ENCODE assay signal across 10 cellular contexts in genomic region chr10:102777696-102778530, GRCh38. TPM values are rescaled to one million over a fixed set of nuclear protein-coding genes. Genes with fewer than 3 reads are reported as not detected.
DNase-seq lines count a peak whose midpoint lies in the region; ATAC-seq, FAIRE-seq and TF ChIP-seq lines count a peak whose summit lies in the region.
"Had no signal": no experiment of that assay in that cellular context is flagged by ENCODE, and none has a peak within 500 bp of the region (broad histone marks: within the 10 kb centered on the region; RNA-seq: fewer than 3 reads in every experiment).

No MANE protein-coding gene starts in this region.

- H3K9me3 ChIP-seq in liver (ENCODE audit: control insufficient read depth in 4 of 4, low read length in 3 of 4) (no peaks in the 10 kb centered on the region), HepG2 (ENCODE audit: low read length) (no peaks in the 10 kb centered on the region), esophagus squamous epithelium (no peaks in the 10 kb centered on the region), parathyroid adenoma (ENCODE audit: control insufficient read depth, low read length) (no peaks in the 10 kb centered on the region)

- H3K79me2 ChIP-seq in HepG2 (ENCODE audit: insufficient read depth, low read length) (no peaks in the 10 kb centered on the region), parathyroid adenoma (peaks cover 31% of the 10 kb centered on the region)

- POLR2A ChIA-PET in HepG2 (lab: Yijun Ruan, JAX) = interaction anchor here (1.0 to 2.7 kb wide), 7 partner anchors 9 to 64 kb away, joined by 3 to 10 read pairs (median 5); partner anchors contain the start of genes ARL3, SFXN2 and WBP1L

- TF ChIP-seq CTCF in liver (IDR thresholded peaks at IDR 0.05; ENCODE audit: low read depth, low read length, missing input control) = no peak
- TF ChIP-seq CTCF in HepG2 (CRISPR knock-in tag; IDR thresholded peaks at IDR 0.05) = no peak
- no peak for TF ChIP-seq CTCF in esophagus squamous epithelium (IDR thresholded peaks at IDR 0.05)
- no peak for TF ChIP-seq CTCF in parathyroid adenoma (IDR thresholded peaks at IDR 0.05)

- no peaks in the 10 kb centered on the region for H4K20me1 ChIP-seq in HepG2 (ENCODE audit: insufficient read depth, low read length)

- no peak for DNase-seq in HepG2 (ENCODE audit: low spot score)
- DNase-seq in esophagus squamous epithelium (lab: John Stamatoyannopoulos, UW) = no peak
- no peak for DNase-seq in substantia nigra (lab: John Stamatoyannopoulos, UW)
- DNase-seq in NAMALWA (ENCODE audit: low spot score) = no peak
- no peak for DNase-seq in NK-92 (lab: John Stamatoyannopoulos, UW; ENCODE audit: unreplicated experiment)

- no peaks in the 10 kb centered on the region for H3K36me3 ChIP-seq in liver (ENCODE audit: control insufficient read depth in 4 of 4, insufficient read depth in 3 of 4, low read depth in 1 of 4, low read length in 3 of 4)
- H3K36me3 ChIP-seq in HepG2 (replicated peaks in 1 of 2; ENCODE audit: control insufficient read depth in 1 of 2, insufficient read depth in 2 of 2, low read length in 2 of 2) = 0 out of 5 replicates have a peak, but pooled peaks cover 0 to 1% of the 10 kb centered on the region in 2 experiments
- peaks cover 0 to 6% (median 0%) of the 10 kb centered on the region in 3 donors for H3K36me3 ChIP-seq in esophagus squamous epithelium
- no peaks in the 10 kb centered on the region for H3K36me3 ChIP-seq in parathyroid adenoma (ENCODE audit: control insufficient read depth, insufficient read depth, low read length)

- no peak for TF ChIP-seq RAD21 in liver (IDR thresholded peaks at IDR 0.05)
- TF ChIP-seq RAD21 in HepG2 (CRISPR knock-in tag; IDR thresholded peaks at IDR 0.05) = no peak

- H2AFZ ChIP-seq in HepG2 (ENCODE audit: low read length) (no peak overlapping the region), parathyroid adenoma (no peak overlapping the region)

- H3K4me2 ChIP-seq in HepG2 (ENCODE audit: low read depth, low read length) (no peak overlapping the region; the same call in 1 of the 2 replicates), parathyroid adenoma (ENCODE audit: low read length) (peak overlapping the region; percentile 70)

- H3K9ac ChIP-seq in liver (ENCODE audit: low read depth in 1 of 2, low read length in 2 of 2) = no peak overlapping the region
- no peak overlapping the region for H3K9ac ChIP-seq in HepG2 (ENCODE audit: insufficient read depth, low read depth, low read length)
- H3K9ac ChIP-seq in parathyroid adenoma = no peak overlapping the region

- H3K4me1 ChIP-seq in liver (ENCODE audit: control insufficient read depth in 4 of 4, insufficient read depth in 4 of 4, low read length in 3 of 4) = peaks cover 33 to 69% (median 60%) of the 10 kb centered on the region in 4 donors
- peaks cover 57% of the 10 kb centered on the region for H3K4me1 ChIP-seq in HepG2 (ENCODE audit: insufficient read depth, low read length)
- H3K4me1 ChIP-seq in esophagus squamous epithelium = peaks cover 82 to 100% (median 96%) of the 10 kb centered on the region in 3 donors
- peaks cover 89% of the 10 kb centered on the region for H3K4me1 ChIP-seq in parathyroid adenoma

- TF ChIP-seq POLR2A in HepG2 (IDR thresholded peaks at IDR 0.05; ENCODE audit: insufficient read depth in 1 of 2, low read depth in 2 of 2, low read length in 2 of 2) (no peak), esophagus squamous epithelium (IDR thresholded peaks at IDR 0.05) (no peak)

- in situ Hi-C loops in HepG2 (cut with HindIII; ENCODE audit: extremely low pct_ligation_motif_present, low pct_unique_long_range_greater_than_20kb) = no loop called here

- H3K27me3 ChIP-seq in liver (ENCODE audit: control insufficient read depth in 4 of 4, insufficient read depth in 4 of 4, low read length in 3 of 4) (no peaks in the 10 kb centered on the region), HepG2 (ENCODE audit: control insufficient read depth in 1 of 2, insufficient read depth in 2 of 2, low read length in 2 of 2) (no peaks in the 10 kb centered on the region; a peak in 1 of 5 replicates), esophagus squamous epithelium (peaks cover 0 to 32% (median 0%) of the 10 kb centered on the region in 4 donors), parathyroid adenoma (ENCODE audit: control insufficient read depth, insufficient read depth, low read length) (no peaks in the 10 kb centered on the region)

- WGBS in liver = 82% methylated on average over 17 of the region's 17 CpGs
- WGBS in HepG2 (ENCODE audit: low lambda C conversion rate) = 93% methylated on average over 17 of the region's 17 CpGs
- WGBS in esophagus squamous epithelium, 2 donors = 76 to 82% methylated on average over 9 to 10 of the region's 17 CpGs

- CTCF ChIA-PET in HepG2 (lab: Yijun Ruan, JAX; ENCODE audit: low intra/inter-chr PET ratio, low total read pairs) = no interaction called here

- BruUV-seq in HepG2 (replicated peaks; lab: Mats Ljungman, UMichigan) = no TSS peak

- no peak for FAIRE-seq in HepG2 (lab: Jason Lieb, UNC)

- H3K4me3 ChIP-seq in liver (ENCODE audit: low read depth in 1 of 3, low read length in 3 of 3) = no peak overlapping the region
- no peak overlapping the region for H3K4me3 ChIP-seq in HepG2 (replicated peaks in 1 of 3; ENCODE audit: insufficient read depth in 1 of 3, low read depth in 2 of 3, low read length in 3 of 3)
- no peak overlapping the region for H3K4me3 ChIP-seq in esophagus squamous epithelium
- peak overlapping the region; percentile 50 for H3K4me3 ChIP-seq in parathyroid adenoma (ENCODE audit: low read depth, low read length)

- intact Hi-C loops in HepG2 (cut with micrococcal nuclease; ENCODE audit: unreplicated experiment) (loop anchor here (5.0 kb wide), 1 partner anchor 36 kb away; the partner anchor contains the start of gene WBP1L), esophagus squamous epithelium (cut with DNase I) (no loop called here)

- TF ChIP-seq EP300 in HepG2 (IDR thresholded peaks at IDR 0.05; ENCODE audit: low read depth in 2 of 2, low read length in 2 of 2) (no peak), HepG2 (CRISPR knock-in tag; IDR thresholded peaks at IDR 0.05; ENCODE audit: borderline replicate concordance) (no peak)

- ATAC-seq in HepG2 = no peak
- ATAC-seq in GM19395 (IDR thresholded peaks at IDR 0.05; ENCODE audit: unreplicated experiment) = no peak

- H3K27ac ChIP-seq in liver (ENCODE audit: low read depth in 1 of 2, low read length in 2 of 2) = peak overlapping the region; percentile 53 to 97
- H3K27ac ChIP-seq in HepG2 (ENCODE audit: extremely low read length, insufficient read depth, low read length) = no peak overlapping the region
- H3K27ac ChIP-seq in esophagus squamous epithelium = peak overlapping the region; percentile 46 to 95 (median 89)
- peak overlapping the region; percentile 99 for H3K27ac ChIP-seq in parathyroid adenoma
- no peak overlapping the region for H3K27ac ChIP-seq in substantia nigra (ENCODE audit: low read depth, low read length, poor library complexity, severe bottlenecking)

RNA-seq across cellular contexts. Expression of gene WBP1L, which starts 34.2 kb away (rescaled TPM):
- total RNA-seq in liver (10 to 100 TPM; 25.3 to 43.6 TPM), HepG2 (2016; rRNA removed; fragmentation: Illumina TruSeq; extraction: Trizol) (8.3 and 11.6 TPM in 2 replicates), esophagus squamous epithelium (10 to 100 TPM; 40.6 to 61.4 (median 49.1) TPM)
- polyA plus RNA-seq in liver (10 to 100 TPM; 12.3 to 29.9 TPM), HepG2 (2011; rRNA removed) (12.3 and 14.9 TPM in 2 replicates)
- 4.0 and 4.2 TPM in 2 replicates for total RNA-seq in HepG2 (2016; cell fraction: cytosol; rRNA removed; fragmentation: Illumina TruSeq; extraction: Trizol; ENCODE audit: low read depth)
- 8.5 and 10.6 TPM in 2 replicates for total RNA-seq in HepG2 (2016; cell fraction: insoluble cytoplasmic fraction; rRNA removed; fragmentation: Illumina TruSeq; extraction: Trizol)
- 15.7 and 18.8 TPM in 2 replicates for total RNA-seq in HepG2 (2016; cell fraction: membrane; rRNA removed; fragmentation: Illumina TruSeq; extraction: Trizol)
- 6.4 and 7.2 TPM in 2 replicates for total RNA-seq in HepG2 (2016; cell fraction: nucleus; rRNA removed; fragmentation: Illumina TruSeq; extraction: Trizol)
- polyA plus RNA-seq in HepG2 (2011; cell fraction: cytosol; rRNA removed) = 18.7 and 19.4 TPM in 2 replicates
- 8.0 and 9.0 TPM in 2 replicates for polyA plus RNA-seq in HepG2 (2011; cell fraction: nucleus; rRNA removed)
- polyA plus RNA-seq in HepG2 (2012) = 11.9 and 14.7 TPM in 2 replicates
- 2.6 and 2.8 TPM in 2 replicates for polyA plus RNA-seq in HepG2 (2016; cell fraction: cytosol; fragmentation: Illumina TruSeq; extraction: Trizol; ENCODE audit: low read depth)
- 10.0 and 11.7 TPM in 2 replicates for polyA plus RNA-seq in HepG2 (2016; cell fraction: insoluble cytoplasmic fraction; fragmentation: Illumina TruSeq; extraction: Trizol; ENCODE audit: low read depth)
- polyA plus RNA-seq in HepG2 (2016; cell fraction: membrane; fragmentation: Illumina TruSeq; extraction: Trizol; ENCODE audit: low read depth) = 10.4 and 14.8 TPM in 2 replicates
- polyA plus RNA-seq in HepG2 (2016; cell fraction: nucleus; fragmentation: Illumina TruSeq; extraction: Trizol; ENCODE audit: insufficient read depth, low read depth) = 9.0 and 9.1 TPM in 2 replicates
- polyA minus RNA-seq in HepG2 (2011; rRNA and poly(A)+ RNA removed; ENCODE audit: low replicate concordance) = 33.2 and 39.2 TPM in 2 replicates
- 12.8 and 18.7 TPM in 2 replicates for polyA minus RNA-seq in HepG2 (2011; cell fraction: cytosol; rRNA and poly(A)+ RNA removed)
- polyA minus RNA-seq in HepG2 (2011; cell fraction: nucleus; rRNA and poly(A)+ RNA removed) = 6.4 and 8.5 TPM in 2 replicates

RNA-seq across cellular contexts. Expression of gene CYP17A1, which starts 59.3 kb away (rescaled TPM):
- total RNA-seq in liver (1 to 10 TPM in 1 of 2 donors, not detected in 1; 1.0 TPM), HepG2 (2016; rRNA removed; fragmentation: Illumina TruSeq; extraction: Trizol) (0.13 and 0.14 TPM in 2 replicates), esophagus squamous epithelium (not detected)
- polyA plus RNA-seq in liver (10 to 100 TPM in 1 of 2 donors, under 1 TPM in 1; 0.16 to 13.1 TPM), HepG2 (2011; rRNA removed) (1.1 and 3.5 TPM in 2 replicates)
- 0.18 TPM in 1 of 2 replicates, not detected in the other for total RNA-seq in HepG2 (2016; cell fraction: cytosol; rRNA removed; fragmentation: Illumina TruSeq; extraction: Trizol; ENCODE audit: low read depth)
- 0.15 TPM in 1 of 2 replicates, not detected in the other for total RNA-seq in HepG2 (2016; cell fraction: insoluble cytoplasmic fraction; rRNA removed; fragmentation: Illumina TruSeq; extraction: Trizol)
- 0.14 TPM in 1 of 2 replicates, not detected in the other for total RNA-seq in HepG2 (2016; cell fraction: membrane; rRNA removed; fragmentation: Illumina TruSeq; extraction: Trizol)
- total RNA-seq in HepG2 (2016; cell fraction: nucleus; rRNA removed; fragmentation: Illumina TruSeq; extraction: Trizol) = not detected in 2 replicates
- polyA plus RNA-seq in HepG2 (2011; cell fraction: cytosol; rRNA removed) = 0.87 and 3.2 TPM in 2 replicates
- polyA plus RNA-seq in HepG2 (2011; cell fraction: nucleus; rRNA removed) = 0.51 and 2.0 TPM in 2 replicates
- 8.8 and 14.0 TPM in 2 replicates for polyA plus RNA-seq in HepG2 (2012)
- 0.08 and 0.10 TPM in 2 replicates for polyA plus RNA-seq in HepG2 (2016; cell fraction: cytosol; fragmentation: Illumina TruSeq; extraction: Trizol; ENCODE audit: low read depth)
- 0.16 TPM in 1 of 2 replicates, not detected in the other for polyA plus RNA-seq in HepG2 (2016; cell fraction: insoluble cytoplasmic fraction; fragmentation: Illumina TruSeq; extraction: Trizol; ENCODE audit: low read depth)
- polyA plus RNA-seq in HepG2 (2016; cell fraction: membrane; fragmentation: Illumina TruSeq; extraction: Trizol; ENCODE audit: low read depth) = 1.4 TPM in 1 of 2 replicates, not detected in the other
- 0.57 TPM in 1 of 2 replicates, not detected in the other for polyA plus RNA-seq in HepG2 (2016; cell fraction: nucleus; fragmentation: Illumina TruSeq; extraction: Trizol; ENCODE audit: insufficient read depth, low read depth)
- polyA minus RNA-seq in HepG2 (2011; rRNA and poly(A)+ RNA removed; ENCODE audit: low replicate concordance) = 1.7 TPM in 1 of 2 replicates, not detected in the other
- polyA minus RNA-seq in HepG2 (2011; cell fraction: cytosol; rRNA and poly(A)+ RNA removed) = 0.44 and 2.8 TPM in 2 replicates
- polyA minus RNA-seq in HepG2 (2011; cell fraction: nucleus; rRNA and poly(A)+ RNA removed) = 0.39 and 1.5 TPM in 2 replicates
- total RNA-seq: activated T-helper 2 cell treated with anti-CD3 and anti-CD28 coated beads, Interferon-gamma antibody, Interleukin-2, Interleukin-4, amounts not matched to agents 10 μg/mL and 5 μg/mL and 100 μg/mL, durations not matched to agents 14 hours and 24 hours and 36 hours; kidney epithelial cell had no signal

Comparison
In these comparisons a context has a peak if more than half of its experiments do, and no peak if none do; other contexts are left out.
1. H3K27ac ChIP-seq: peak in liver (2 of 2), esophagus squamous epithelium (4 of 4) and parathyroid adenoma (single experiment); none in HepG2 (single experiment) and substantia nigra (single experiment).